In the genomic region with DNA sequence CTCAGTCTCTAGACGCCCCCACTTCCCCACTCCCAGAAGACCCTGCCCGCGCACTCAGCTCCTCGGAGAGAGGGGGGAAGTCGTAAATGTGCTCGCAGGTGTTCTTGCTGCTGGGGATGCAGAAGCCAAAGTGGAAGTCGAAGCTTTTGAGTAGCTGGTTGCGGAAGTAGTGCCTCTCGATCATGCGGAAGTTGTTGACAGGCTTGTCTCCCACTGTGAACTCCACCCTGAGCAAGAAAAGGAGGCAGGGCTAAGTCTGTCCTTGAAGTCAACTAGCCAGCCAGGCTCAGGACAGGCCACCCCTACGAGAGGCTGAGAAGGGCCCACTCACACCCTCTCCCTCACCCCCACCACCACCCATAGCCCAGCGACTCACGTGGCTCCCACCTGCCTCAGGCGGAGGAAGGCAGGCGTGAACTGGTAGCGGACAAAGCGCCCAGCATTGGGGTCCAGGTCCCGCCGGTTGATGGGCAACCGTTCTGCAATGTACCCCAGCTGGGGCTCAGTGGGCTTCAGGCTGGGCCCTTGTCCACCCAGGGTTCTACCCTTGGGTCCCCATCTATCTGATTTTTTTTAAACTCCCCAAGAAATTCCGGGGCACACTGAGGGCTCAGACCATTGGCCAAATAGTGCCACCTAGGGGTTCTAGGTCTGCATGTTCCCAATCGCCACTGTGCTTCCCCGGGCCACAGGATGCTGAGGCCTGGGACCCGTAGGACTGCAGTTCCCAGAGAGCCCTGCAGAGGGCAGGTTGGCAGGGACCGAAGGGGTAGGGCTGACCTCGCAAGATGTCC, we compare ENCODE assay signal across 8 cellular contexts. TPM values are rescaled to one million over a fixed set of nuclear protein-coding genes. Genes with fewer than 3 reads are reported as not detected.
DNase-seq lines count a peak whose midpoint lies in the region; ATAC-seq, FAIRE-seq and TF ChIP-seq lines count a peak whose summit lies in the region.

No MANE protein-coding gene starts in this region.

- FAIRE-seq in small intestine (lab: Jason Lieb, UNC) = no peak

- no peak overlapping the region for H3K4me3 ChIP-seq in small intestine (ENCODE audit: low read depth in 1 of 2, low read length in 2 of 2)

- no peaks in the 10 kb centered on the region for H3K27me3 ChIP-seq in small intestine (ENCODE audit: control insufficient read depth in 2 of 2, insufficient read depth in 2 of 2, low read length in 2 of 2)

- WGBS in small intestine, 3 donors = 65 to 70% (median 67%) methylated on average over 25 to 26 of the region's 26 CpGs

- no peaks in the 10 kb centered on the region for H3K36me3 ChIP-seq in small intestine (ENCODE audit: control insufficient read depth in 2 of 2, insufficient read depth in 2 of 2, low read length in 2 of 2)

- peak; percentile 39 for ATAC-seq in GM18498 (IDR thresholded peaks at IDR 0.05; ENCODE audit: unreplicated experiment)
- no peak for ATAC-seq in HG02973 (IDR thresholded peaks at IDR 0.05; ENCODE audit: unreplicated experiment)

- H3K9me3 ChIP-seq in small intestine (ENCODE audit: control insufficient read depth, low read depth) = no peaks in the 10 kb centered on the region

- H3K4me1 ChIP-seq in small intestine (ENCODE audit: control insufficient read depth in 2 of 2, insufficient read depth in 1 of 2, low read depth in 1 of 2, low read length in 1 of 2) = no peaks in the 10 kb centered on the region

- DNase-seq in AG09319 (ENCODE audit: extremely low read depth, low read depth) = no peak
- DNase-seq in T1000 (lab: John Stamatoyannopoulos, UW) = peak; percentile 21
- peak; percentile 84 for DNase-seq in astrocyte of the hippocampus (ENCODE audit: low read depth, low spot score)
- DNase-seq in hippocampal formation (lab: John Stamatoyannopoulos, UW) = peak; percentile 7 to 56
- DNase-seq in small intestine = peak; percentile 79

- TF ChIP-seq CTCF in AG09319 (IDR thresholded peaks at IDR 0.05; ENCODE audit: low read depth, low read length) = peak; percentile 89
- peak; percentile 98 for TF ChIP-seq CTCF in LNCAP (IDR thresholded peaks at IDR 0.05)

- peak overlapping the region in 1 of 2 donors; percentile 52 for H3K27ac ChIP-seq in small intestine (ENCODE audit: low read depth in 1 of 2, low read length in 1 of 2)

RNA-seq across cellular contexts. Expression of gene UNC119, which starts 4.6 kb away (rescaled TPM):
- 10 to 100 TPM; 14.6 to 40.9 (median 18.9) TPM for polyA plus RNA-seq in small intestine

RNA-seq across cellular contexts. Expression of gene PIGS, which starts 23.5 kb away (rescaled TPM):
- 10 to 100 TPM; 24.8 to 51.0 (median 28.6) TPM for polyA plus RNA-seq in small intestine

RNA-seq across cellular contexts. Expression of gene ALDOC, which starts 28.9 kb away (rescaled TPM):
- polyA plus RNA-seq in small intestine = 10 to 100 TPM; 27.6 to 85.0 (median 37.8) TPM

RNA-seq across cellular contexts. Expression of gene FOXN1, which starts 41.7 kb away (rescaled TPM):
- not detected for polyA plus RNA-seq in small intestine

RNA-seq across cellular contexts. Expression of gene SPAG5, which starts 51.0 kb away (rescaled TPM):
- polyA plus RNA-seq in small intestine = 10 to 100 TPM; 20.3 to 37.3 (median 33.5) TPM
